8 cellular contexts compared by ENCODE assay signal in genomic region chr7:42940985-42941847, GRCh38. TPM values are rescaled to one million over a fixed set of nuclear protein-coding genes. Genes with fewer than 3 reads are reported as not detected.
A peak's percentile ranks its signal among the peaks of the same experiment; 100 is the strongest.
DNase-seq lines count a peak whose midpoint lies in the region; ATAC-seq and TF ChIP-seq lines count a peak whose summit lies in the region.

No MANE protein-coding gene starts in this region.

- H3F3A ChIP-seq in GM23248 (ENCODE audit: insufficient read depth): no peaks in the 10 kb centered on the region; the same call in 1 of the 2 replicates

- 0 out of 2 replicates have a peak, but pooled peaks cover 5% of the 10 kb centered on the region for H3K4me1 ChIP-seq in GM23248 (ENCODE audit: insufficient read depth)
- no peaks in the 10 kb centered on the region for H3K4me1 ChIP-seq in hepatocyte (ENCODE audit: insufficient read depth)
- no peaks in the 10 kb centered on the region for H3K4me1 ChIP-seq in gastrocnemius medialis

- H3K79me2 ChIP-seq in GM23248 (ENCODE audit: insufficient read depth): no peaks in the 10 kb centered on the region
- peaks cover under 1% of the 10 kb centered on the region for H3K79me2 ChIP-seq in hepatocyte

- ATAC-seq in gastrocnemius medialis (peak in 1 of 2 donors; percentile 72), HG03039 (IDR thresholded peaks at IDR 0.05; ENCODE audit: unreplicated experiment) (no peak)

- H3K36me3 ChIP-seq in GM23248 (ENCODE audit: low read depth): peaks cover 19% of the 10 kb centered on the region
- H3K36me3 ChIP-seq in hepatocyte (replicated peaks; ENCODE audit: insufficient read depth, low read depth): no peaks in the 10 kb centered on the region
- peaks cover 0 to 35% of the 10 kb centered on the region in 2 donors for H3K36me3 ChIP-seq in gastrocnemius medialis

- TF ChIP-seq CTCF in hepatocyte (IDR thresholded peaks at IDR 0.05; ENCODE audit: poor library complexity) (peak; percentile 93), gastrocnemius medialis (IDR thresholded peaks at IDR 0.05 in 4 of 5, conservative IDR thresholded peaks at IDR 0.05 in 1 of 5) (peak; percentile 36 to 80 (median 61))

- H3K9me2 ChIP-seq in GM23248 (ENCODE audit: insufficient read depth) (no peaks in the 10 kb centered on the region), hepatocyte (replicated peaks; ENCODE audit: insufficient read depth) (no peaks in the 10 kb centered on the region)

- in situ Hi-C loops in GM23248 (cut with MboI) (loop anchor here (10.0 kb wide), 2 partner anchors 164 to 314 kb away; no protein-coding TSS in a partner anchor), gastrocnemius medialis (cut with MboI; ENCODE audit: low sequenced_read_pairs in 4 of 4) (loop anchor here in 2 of 4 donors (25.0 kb wide), 3 partner anchors 521 to 896 kb away; no protein-coding TSS in a partner anchor)

- H3K27me3 ChIP-seq in GM23248 (replicated peaks; ENCODE audit: insufficient read depth): no peaks in the 10 kb centered on the region
- no peaks in the 10 kb centered on the region for H3K27me3 ChIP-seq in hepatocyte
- no peaks in the 10 kb centered on the region for H3K27me3 ChIP-seq in gastrocnemius medialis

- DNase-seq in DMS53 (lab: John Stamatoyannopoulos, UW) (peak; percentile 88), GM23248 (peak; percentile 78), NCI-H1092 treated with DMSO at 0.1 percent for 48 hours (lab: John Stamatoyannopoulos, UW) (peak; percentile 58), T-helper 1 cell (peak; percentile 31 to 69 (median 50)), amygdala (lab: John Stamatoyannopoulos, UW) (peak in 54 of 56 donors; percentile 3 to 94 (median 58)), hepatocyte (ENCODE audit: low spot score) (peak; percentile 92), gastrocnemius medialis (peak; percentile 28 to 55)

- no peak for TF ChIP-seq POLR2A in gastrocnemius medialis (IDR thresholded peaks at IDR 0.05)

- 54% methylated on average over 13 of the region's 13 CpGs for WGBS in GM23248 (ENCODE audit: low coverage in 1 of 2, low lambda C conversion rate in 2 of 2, missing lambda C conversion rate in 2 of 2), 2 experiments
- WGBS in hepatocyte (ENCODE audit: low lambda C conversion rate, missing lambda C conversion rate): 47% methylated on average over 13 of the region's 13 CpGs

- intact Hi-C loops in gastrocnemius medialis (cut with DNase I; ENCODE audit: low total_unique reads): no loop called here

- H3K27ac ChIP-seq in GM23248: no peak overlapping the region
- no peak overlapping the region for H3K27ac ChIP-seq in hepatocyte
- H3K27ac ChIP-seq in gastrocnemius medialis: no peak overlapping the region

- H3K9me3 ChIP-seq in GM23248 (ENCODE audit: low read depth) (no peaks in the 10 kb centered on the region), hepatocyte (ENCODE audit: low read depth) (no peaks in the 10 kb centered on the region), gastrocnemius medialis (no peaks in the 10 kb centered on the region)

- H4K20me1 ChIP-seq in GM23248 (ENCODE audit: insufficient read depth) (no peaks in the 10 kb centered on the region), hepatocyte (ENCODE audit: insufficient read depth, poor library complexity, severe bottlenecking) (no peaks in the 10 kb centered on the region)

- H3K4me3 ChIP-seq in GM23248 (no peak overlapping the region), hepatocyte (no peak overlapping the region), gastrocnemius medialis (no peak overlapping the region)

- H2AFZ ChIP-seq in GM23248 (no peak overlapping the region), hepatocyte (no peak overlapping the region)

- H3K9ac ChIP-seq in GM23248: no peak overlapping the region

- H3K4me2 ChIP-seq in GM23248 (ENCODE audit: unreplicated experiment) (no peak overlapping the region), hepatocyte (no peak overlapping the region)

RNA-seq across cellular contexts. Expression of gene MRPL32, which starts 9.0 kb away (rescaled TPM):
- 43.4 and 45.3 TPM in 2 replicates for total RNA-seq in GM23248 (2014; rRNA removed; shearing (Covaris generic))
- polyA plus RNA-seq in GM23248 (2016; fragmentation: Nextera tagmentation; extraction: Ambion mirVana) (72.5 and 76.3 TPM in 2 replicates), hepatocyte (59.9 and 69.2 TPM in 2 replicates)
- total RNA-seq in hepatocyte (67.4 and 70.0 TPM in 2 replicates), gastrocnemius medialis (10 to 100 TPM; 42.6 to 59.2 (median 56.8) TPM)

RNA-seq across cellular contexts. Expression of gene PSMA2, which starts 9.2 kb away (rescaled TPM):
- total RNA-seq in GM23248 (2014; rRNA removed; shearing (Covaris generic)): 55.1 and 65.2 TPM in 2 replicates
- 206 and 218 TPM in 2 replicates for polyA plus RNA-seq in GM23248 (2016; fragmentation: Nextera tagmentation; extraction: Ambion mirVana)
- 117 and 118 TPM in 2 replicates for total RNA-seq in hepatocyte
- polyA plus RNA-seq in hepatocyte: 213 and 217 TPM in 2 replicates
- 100 to 1,000 TPM; 178 to 246 (median 209) TPM for total RNA-seq in gastrocnemius medialis

RNA-seq across cellular contexts. Expression of gene C7orf25, which starts 29.3 kb away (rescaled TPM):
- total RNA-seq in GM23248 (2014; rRNA removed; shearing (Covaris generic)): 11.1 and 19.3 TPM in 2 replicates
- polyA plus RNA-seq in GM23248 (2016; fragmentation: Nextera tagmentation; extraction: Ambion mirVana) (4.2 and 6.3 TPM in 2 replicates), hepatocyte (2.4 and 3.9 TPM in 2 replicates)
- total RNA-seq in hepatocyte (5.9 and 9.9 TPM in 2 replicates), gastrocnemius medialis (10 to 100 TPM in 1 of 4 donors, 1 to 10 TPM in 3; 4.6 to 13.5 (median 8.0) TPM)

Comparison
In these comparisons a context has a peak if more than half of its experiments do, and no peak if none do; other contexts are left out.
1. DNase-seq: peak in every context shown above with its lines; median percentile 92 in hepatocyte; 88 in DMS53; 78 in GM23248; 58 in NCI-H1092 treated with DMSO at 0.1 percent for 48 hours; 58 in amygdala; 50 in T-helper 1 cell; 42 in gastrocnemius medialis.